Comparison of ENCODE assay signal across 28 cellular contexts in genomic region chr7:138287549-138287948, GRCh38.
"Had no signal": no experiment of that assay in that cellular context is flagged by ENCODE, and none has a peak within 500 bp of the region (broad histone marks: within the 10 kb centered on the region; RNA-seq: fewer than 3 reads in every experiment).

No MANE protein-coding gene starts in this region.

- H3K27me3 Mint-ChIP-seq: stimulated activated memory B cell treated with anti-CD40 and anti-IgM and Interleukin-4, amounts not matched to agents 10 μg/mL and 1 μg/mL and 100 μg/mL, for 72 hours; stimulated activated naive B cell treated with anti-CD40 and anti-IgM and Interleukin-4, amounts not matched to agents 10 μg/mL and 1 μg/mL and 100 μg/mL, for 72 hours; stimulated activated naive CD8-positive, alpha-beta T cell treated with anti-CD3 and anti-CD28 coated beads, Interleukin-15, amount 100 ng/mL, for 72 hours; type B pancreatic cell had no signal

- ATAC-seq: stimulated activated effector memory CD8-positive, alpha-beta T cell treated with anti-CD3 and anti-CD28 coated beads, Interleukin-12 subunit alpha, Interleukin-12 subunit beta, amount 100 ng/mL, for 72 hours; stimulated activated memory B cell treated with anti-CD40 and anti-IgM and Interleukin-4, amounts not matched to agents 10 μg/mL and 1 μg/mL and 100 μg/mL, for 72 hours; stimulated activated naive B cell treated with anti-CD40 and anti-IgM and Interleukin-4, amounts not matched to agents 10 μg/mL and 1 μg/mL and 100 μg/mL, for 72 hours; stimulated activated naive CD8-positive, alpha-beta T cell treated with anti-CD3 and anti-CD28 coated beads, Interleukin-15, amount 100 ng/mL, for 72 hours; stimulated activated naive CD8-positive, alpha-beta T cell treated with anti-CD3 and anti-CD28 coated beads, Interleukin-15, Interleukin-2, amounts not matched to agents 100 U/mL and 50 U/mL, for 24 hours; upper lobe of right lung had no signal

- H3K36me3 ChIP-seq: stomach, thoracic aorta, thyroid gland, tibial artery, tibial nerve, transverse colon, upper lobe of left lung, upper lobe of right lung, uterus, vagina had no signal

- FAIRE-seq: urothelium cell line had no signal

- H3K27ac Mint-ChIP-seq: stimulated activated effector memory CD8-positive, alpha-beta T cell treated with anti-CD3 and anti-CD28 coated beads, Interleukin-12 subunit alpha, Interleukin-12 subunit beta, amount 100 ng/mL, for 72 hours; stimulated activated memory B cell treated with anti-CD40 and anti-IgM and Interleukin-4, amounts not matched to agents 10 μg/mL and 1 μg/mL and 100 μg/mL, for 72 hours; stimulated activated naive B cell treated with anti-CD40 and anti-IgM and Interleukin-4, amounts not matched to agents 10 μg/mL and 1 μg/mL and 100 μg/mL, for 72 hours; stimulated activated naive CD8-positive, alpha-beta T cell treated with anti-CD3 and anti-CD28 coated beads, Interleukin-15, amount 100 ng/mL, for 72 hours; stimulated activated naive CD8-positive, alpha-beta T cell treated with anti-CD3 and anti-CD28 coated beads, Interleukin-15, Interleukin-2, amounts not matched to agents 100 ng/mL and 50 ng/mL, for 24 hours; type B pancreatic cell had no signal

- H3K27ac ChIP-seq: stomach, testis, thoracic aorta, thyroid gland, tibial artery, tibial nerve, transverse colon, upper lobe of left lung, upper lobe of right lung, uterus, vagina had no signal

- H3K27me3 ChIP-seq: stomach, testis, thyroid gland, tibial artery, tibial nerve, transverse colon, upper lobe of left lung, upper lobe of right lung, uterus, vagina had no signal

- H3K9me3 ChIP-seq: testis, thoracic aorta, thyroid gland, upper lobe of right lung, uterus, vagina had no signal

- H3K4me3 Mint-ChIP-seq: stimulated activated effector memory CD8-positive, alpha-beta T cell treated with anti-CD3 and anti-CD28 coated beads, Interleukin-12 subunit alpha, Interleukin-12 subunit beta, amount 100 ng/mL, for 72 hours; stimulated activated memory B cell treated with anti-CD40 and anti-IgM and Interleukin-4, amounts not matched to agents 10 μg/mL and 1 μg/mL and 100 μg/mL, for 72 hours; stimulated activated naive B cell treated with anti-CD40 and anti-IgM and Interleukin-4, amounts not matched to agents 10 μg/mL and 1 μg/mL and 100 μg/mL, for 72 hours; stimulated activated naive CD8-positive, alpha-beta T cell treated with anti-CD3 and anti-CD28 coated beads, Interleukin-15, amount 100 ng/mL, for 72 hours; stimulated activated naive CD8-positive, alpha-beta T cell treated with anti-CD3 and anti-CD28 coated beads, Interleukin-15, Interleukin-2, amounts not matched to agents 100 ng/mL and 50 ng/mL, for 24 hours; type B pancreatic cell had no signal

- H3K36me3 Mint-ChIP-seq: stimulated activated effector memory CD8-positive, alpha-beta T cell treated with anti-CD3 and anti-CD28 coated beads, Interleukin-12 subunit alpha, Interleukin-12 subunit beta, amount 100 ng/mL, for 72 hours; stimulated activated memory B cell treated with anti-CD40 and anti-IgM and Interleukin-4, amounts not matched to agents 10 μg/mL and 1 μg/mL and 100 μg/mL, for 72 hours; stimulated activated naive B cell treated with anti-CD40 and anti-IgM and Interleukin-4, amounts not matched to agents 10 μg/mL and 1 μg/mL and 100 μg/mL, for 72 hours had no signal

- DNase-seq: stimulated activated CD4-positive, alpha-beta T cell treated with anti-CD3 and anti-CD28 coated beads, Interleukin-2, amount 100 ng/mL, for 48 hours; stimulated activated CD4-positive, alpha-beta T cell treated with anti-CD3 and anti-CD28 coated beads, Interleukin-4, amount 100 ng/mL, for 1 hour; stimulated activated CD4-positive, alpha-beta T cell treated with anti-CD3 and anti-CD28 coated beads, Interleukin-4, amount 100 ng/mL, for 24 hours; stimulated activated CD4-positive, alpha-beta T cell treated with anti-CD3 and anti-CD28 coated beads, Interleukin-4, amount 100 ng/mL, for 4 hours; stimulated activated CD8-positive, alpha-beta memory T cell treated with anti-CD3 and anti-CD28 coated beads, Interleukin-4, amount 100 ng/mL, for 48 hours; stimulated activated naive B cell treated with anti-CD40 and anti-IgM and Interleukin-4, amounts not matched to agents 10 μg/mL and 1 μg/mL and 100 μg/mL, for 72 hours; stimulated activated naive CD4-positive, alpha-beta T cell; stimulated activated naive CD4-positive, alpha-beta T cell treated with Interleukin-2 at 50 U/mL for 16 hours; stimulated activated naive CD8-positive, alpha-beta T cell treated with anti-CD3 and anti-CD28 coated beads, Interleukin-15, amount 100 ng/mL, for 72 hours; stimulated activated naive CD8-positive, alpha-beta T cell treated with anti-CD3 and anti-CD28 coated beads, Interleukin-15, Interleukin-2, amounts not matched to agents 100 U/mL and 50 U/mL, for 24 hours; stomach; substantia nigra; testis; thyroid gland; tibial artery; transverse colon; trophoblast cell; upper lobe of left lung; upper lobe of right lung; uterus had no signal

- H3K4me1 ChIP-seq: stomach, testis, thyroid gland, tibial artery, tibial nerve, transverse colon, upper lobe of left lung, upper lobe of right lung, uterus, vagina had no signal

- H3K4me3 ChIP-seq: stomach, testis, thoracic aorta, thyroid gland, tibial artery, tibial nerve, transverse colon, upper lobe of left lung, upper lobe of right lung, uterus, vagina had no signal

- H3K4me1 Mint-ChIP-seq: stimulated activated effector memory CD8-positive, alpha-beta T cell treated with anti-CD3 and anti-CD28 coated beads, Interleukin-12 subunit alpha, Interleukin-12 subunit beta, amount 100 ng/mL, for 72 hours; stimulated activated memory B cell treated with anti-CD40 and anti-IgM and Interleukin-4, amounts not matched to agents 10 μg/mL and 1 μg/mL and 100 μg/mL, for 72 hours; stimulated activated naive B cell treated with anti-CD40 and anti-IgM and Interleukin-4, amounts not matched to agents 10 μg/mL and 1 μg/mL and 100 μg/mL, for 72 hours; stimulated activated naive CD8-positive, alpha-beta T cell treated with anti-CD3 and anti-CD28 coated beads, Interleukin-15, amount 100 ng/mL, for 72 hours had no signal
